ENCODE assay signal across 19 cellular contexts in the genomic region with DNA sequence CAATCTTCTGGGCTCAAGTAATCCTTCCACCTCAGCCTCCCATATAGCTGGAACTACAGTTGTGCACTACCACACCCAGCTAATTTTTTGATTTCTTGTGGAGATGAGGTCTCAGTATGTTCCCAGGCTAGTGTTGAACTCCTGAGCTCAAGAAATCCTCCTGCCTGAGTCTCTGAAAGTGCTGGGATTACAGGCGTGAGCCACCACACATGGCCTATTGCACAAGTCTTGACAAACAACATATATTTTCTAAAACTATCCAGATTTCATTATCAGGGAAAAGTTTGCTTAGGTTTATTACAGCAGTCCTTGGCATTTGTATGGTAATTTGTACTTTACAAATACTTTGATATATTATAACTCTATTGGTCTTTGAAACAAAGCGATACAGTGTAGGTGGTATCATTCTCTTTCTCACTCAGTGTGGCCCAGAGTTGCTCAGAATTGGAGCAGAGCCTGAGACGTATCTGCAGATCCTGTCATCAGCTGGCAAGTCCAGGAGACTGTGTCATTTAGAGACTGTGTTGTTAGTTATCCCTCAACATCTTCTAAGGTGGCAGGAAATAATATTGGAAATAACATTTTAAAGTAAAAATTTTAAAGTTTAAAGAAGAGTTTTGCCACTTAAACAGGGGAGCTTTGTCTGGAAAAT.
DNase-seq lines count a peak whose midpoint lies in the region; ATAC-seq and TF ChIP-seq lines count a peak whose summit lies in the region.
"Had no signal": no experiment of that assay in that cellular context is flagged by ENCODE, and none has a peak within 500 bp of the region (broad histone marks: within the 10 kb centered on the region; RNA-seq: fewer than 3 reads in every experiment).

No MANE protein-coding gene starts in this region.

- DNase-seq in fibroblast of gingiva (ENCODE audit: low read depth) (peak; percentile 7), NCI-H128 (lab: John Stamatoyannopoulos, UW; ENCODE audit: unreplicated experiment) (no peak), Ammon's horn (ENCODE audit: low spot score) (no peak)
- DNase-seq: ACHN; Caco-2; CD4-positive, CD25-positive, alpha-beta regulatory T cell; DMS153; GM23248; HCEC 1CT; Karpas-422; MG63; NCI-H187 treated with DMSO at 0.1 percent for 48 hours; NCI-H446; NK-92 treated with Interleukin-12 subunit alpha and Interleukin-12 subunit beta, amount 100 ng/mL, for 24 hours; SJCRH30 had no signal

- ATAC-seq in GM18511 (IDR thresholded peaks at IDR 0.05; ENCODE audit: unreplicated experiment): peak; percentile 11
- peak; percentile 34 for ATAC-seq in GM19395 (IDR thresholded peaks at IDR 0.05; ENCODE audit: unreplicated experiment)
- ATAC-seq in GM21737 (IDR thresholded peaks at IDR 0.05; ENCODE audit: unreplicated experiment): no peak

- peak overlapping the region; percentile 98 for H3K27ac ChIP-seq in KMS-11
- H3K27ac ChIP-seq: GM23248, SJCRH30 had no signal

- H2AFZ ChIP-seq in KMS-11 (ENCODE audit: low read depth): peak overlapping the region; percentile 20; the same call in 1 of the 2 replicates
- H2AFZ ChIP-seq: GM23248 had no signal

- peak overlapping the region; percentile 75 for H3K4me2 ChIP-seq in KMS-11

- H3K4me1 ChIP-seq in KMS-11 (ENCODE audit: low read depth, poor library complexity, severe bottlenecking): peaks cover 78% of the 10 kb centered on the region
- H3K4me1 ChIP-seq: Caco-2, SJCRH30 had no signal

- H4K20me1 ChIP-seq in KMS-11 (ENCODE audit: insufficient read depth): no peaks in the 10 kb centered on the region

- peak overlapping the region; percentile 25 for H3K4me3 ChIP-seq in KMS-11 (IDR thresholded peaks at IDR 0.05; ENCODE audit: insufficient read depth, low read depth, low read length)
- H3K4me3 ChIP-seq: GM23248, MG63, SJCRH30 had no signal

- peaks cover 7% of the 10 kb centered on the region; the same call in 1 of the 2 replicates for H3K36me3 ChIP-seq in KMS-11 (ENCODE audit: insufficient read depth)

- no peaks in the 10 kb centered on the region for H3K27me3 ChIP-seq in KMS-11 (ENCODE audit: insufficient read depth, low read depth)
- H3K27me3 ChIP-seq: MG63, SJCRH30 had no signal

- H3K9ac ChIP-seq in KMS-11: peak overlapping the region; percentile 77
- H3K9ac ChIP-seq: GM23248 had no signal

- TF ChIP-seq CTCF in KMS-11 (conservative IDR thresholded peaks at IDR 0.05; ENCODE audit: low read depth, low read length): no peak

- no peaks in the 10 kb centered on the region for H3K79me2 ChIP-seq in KMS-11 (ENCODE audit: insufficient read depth, low read depth)
